Comparison of ENCODE assay signal across 14 cellular contexts in the genomic region with DNA sequence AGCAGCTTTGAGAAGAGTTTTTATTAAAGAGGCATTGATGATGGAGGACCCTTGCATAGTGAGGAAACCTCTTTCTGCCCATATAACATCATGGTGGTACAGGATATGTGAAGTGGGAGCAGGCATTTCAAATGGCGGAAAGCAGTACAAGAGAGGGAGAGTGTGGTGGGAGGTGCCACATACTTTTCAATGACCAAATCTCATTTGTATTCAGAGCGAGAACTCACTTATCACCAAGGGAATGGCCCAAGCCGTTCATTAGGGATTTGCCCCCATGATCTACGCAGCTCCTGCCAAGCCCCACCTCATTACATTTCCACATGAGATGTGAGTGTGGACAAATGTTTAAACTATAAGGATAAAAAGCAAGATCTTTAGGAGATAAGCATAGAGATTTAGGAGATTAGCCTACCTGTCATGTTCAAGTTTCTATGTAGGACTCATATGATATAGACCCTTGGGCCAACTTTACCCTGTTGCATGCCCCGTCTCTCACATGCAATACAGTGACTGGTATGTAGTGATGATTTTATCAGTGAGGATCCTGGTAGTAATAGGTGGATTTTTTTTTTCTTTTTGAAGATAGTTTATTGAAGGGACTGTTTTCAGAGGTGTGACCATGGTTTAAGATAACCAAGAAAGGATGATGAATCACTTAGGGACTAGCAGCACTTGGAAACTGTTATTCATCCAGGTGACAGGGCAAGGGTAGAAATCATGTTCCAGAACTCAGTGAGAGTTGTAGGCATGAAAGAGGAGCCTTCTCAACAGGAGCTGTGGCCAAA. TPM values are rescaled to one million over a fixed set of nuclear protein-coding genes. Genes with fewer than 3 reads are reported as not detected.
DNase-seq lines count a peak whose midpoint lies in the region; ATAC-seq and TF ChIP-seq lines count a peak whose summit lies in the region.
"Had no signal": no experiment of that assay in that cellular context is flagged by ENCODE, and none has a peak within 500 bp of the region (broad histone marks: within the 10 kb centered on the region; RNA-seq: fewer than 3 reads in every experiment).

No MANE protein-coding gene starts in this region.

- H2AFZ ChIP-seq in PC-9 (no peak overlapping the region), hepatocyte (no peak overlapping the region)

- H3K9me3 ChIP-seq in PC-9 (ENCODE audit: insufficient read depth, low read depth) (no peaks in the 10 kb centered on the region), hepatocyte (ENCODE audit: low read depth) (no peaks in the 10 kb centered on the region)
- H3K9me3 ChIP-seq: right lobe of liver had no signal

- H3K27ac Mint-ChIP-seq in stimulated activated naive CD8-positive, alpha-beta T cell treated with anti-CD3 and anti-CD28 coated beads, Interleukin-15, Interleukin-2, amounts not matched to agents 100 ng/mL and 50 ng/mL, for 24 hours: peak overlapping the region; percentile 88

- H3K4me3 Mint-ChIP-seq in stimulated activated naive CD8-positive, alpha-beta T cell treated with anti-CD3 and anti-CD28 coated beads, Interleukin-15, Interleukin-2, amounts not matched to agents 100 ng/mL and 50 ng/mL, for 24 hours: no peak overlapping the region

- no peaks in the 10 kb centered on the region for H3K9me3 Mint-ChIP-seq in stimulated activated naive CD8-positive, alpha-beta T cell treated with anti-CD3 and anti-CD28 coated beads, Interleukin-15, Interleukin-2, amounts not matched to agents 100 ng/mL and 50 ng/mL, for 24 hours

- H3K4me3 ChIP-seq in PC-9 (no peak overlapping the region), hepatocyte (no peak overlapping the region)
- H3K4me3 ChIP-seq: lung, right lobe of liver had no signal

- ATAC-seq in HG02763 (IDR thresholded peaks at IDR 0.05; ENCODE audit: unreplicated experiment): no peak
- no peak for ATAC-seq in GM21825 (IDR thresholded peaks at IDR 0.05; ENCODE audit: unreplicated experiment)
- ATAC-seq in HG03354 (IDR thresholded peaks at IDR 0.05; ENCODE audit: poor library complexity, severe bottlenecking, unreplicated experiment): no peak
- ATAC-seq: HepG2, right lobe of liver had no signal

- H3K79me2 ChIP-seq in PC-9 (ENCODE audit: low read depth): peaks cover 16% of the 10 kb centered on the region
- peaks cover 7% of the 10 kb centered on the region for H3K79me2 ChIP-seq in hepatocyte

- BruUV-seq in PC-9 (replicated peaks; lab: Mats Ljungman, UMichigan): no TSS peak

- POLR2A ChIA-PET in PC-9 (lab: Charles Lee; ENCODE audit: unreplicated experiment): no interaction called here

- H3K27ac ChIP-seq in PC-9 (peak overlapping the region; percentile 53), hepatocyte (peak overlapping the region; percentile 18)
- H3K27ac ChIP-seq: right lobe of liver had no signal

- H3K36me3 ChIP-seq in PC-9 (ENCODE audit: low read depth) (no peaks in the 10 kb centered on the region), hepatocyte (replicated peaks; ENCODE audit: insufficient read depth, low read depth) (no peaks in the 10 kb centered on the region)
- H3K36me3 ChIP-seq: right lobe of liver had no signal

- H3F3A ChIP-seq in PC-9 (ENCODE audit: insufficient read depth, low read depth): peaks cover 20% of the 10 kb centered on the region

- peaks cover 38% of the 10 kb centered on the region for H3K4me1 ChIP-seq in PC-9 (replicated peaks; ENCODE audit: insufficient read depth)
- peaks cover 22% of the 10 kb centered on the region for H3K4me1 ChIP-seq in hepatocyte (ENCODE audit: insufficient read depth)
- H3K4me1 ChIP-seq: right lobe of liver had no signal

- H3K9me2 ChIP-seq in PC-9 (ENCODE audit: insufficient read depth): no peaks in the 10 kb centered on the region
- no peaks in the 10 kb centered on the region for H3K9me2 ChIP-seq in hepatocyte (replicated peaks; ENCODE audit: insufficient read depth)

- H4K20me1 ChIP-seq in PC-9 (ENCODE audit: insufficient read depth) (no peaks in the 10 kb centered on the region), hepatocyte (ENCODE audit: insufficient read depth, poor library complexity, severe bottlenecking) (no peaks in the 10 kb centered on the region)

- H3K4me1 Mint-ChIP-seq in stimulated activated naive CD8-positive, alpha-beta T cell treated with anti-CD3 and anti-CD28 coated beads, Interleukin-15, Interleukin-2, amounts not matched to agents 100 ng/mL and 50 ng/mL, for 24 hours (ENCODE audit: low read depth): peaks cover 22% of the 10 kb centered on the region

- CTCF ChIA-PET in PC-9 (lab: Charles Lee): no interaction called here

- no peaks in the 10 kb centered on the region for H3K27me3 Mint-ChIP-seq in stimulated activated naive CD8-positive, alpha-beta T cell treated with anti-CD3 and anti-CD28 coated beads, Interleukin-15, Interleukin-2, amounts not matched to agents 100 ng/mL and 50 ng/mL, for 24 hours

- peaks cover 19% of the 10 kb centered on the region for H3K36me3 Mint-ChIP-seq in stimulated activated naive CD8-positive, alpha-beta T cell treated with anti-CD3 and anti-CD28 coated beads, Interleukin-15, Interleukin-2, amounts not matched to agents 100 ng/mL and 50 ng/mL, for 24 hours (ENCODE audit: low read depth)

- H3K27me3 ChIP-seq in PC-9 (ENCODE audit: insufficient read depth, low read depth) (no peaks in the 10 kb centered on the region), hepatocyte (no peaks in the 10 kb centered on the region)
- H3K27me3 ChIP-seq: right lobe of liver had no signal

- peak overlapping the region; percentile 40; the same call in 1 of the 2 replicates for H3K4me2 ChIP-seq in PC-9
- H3K4me2 ChIP-seq in hepatocyte: no peak overlapping the region

- intact Hi-C loops in PC-9 (cut with micrococcal nuclease; ENCODE audit: unreplicated experiment): no loop called here

- no peak for TF ChIP-seq CTCF in PC-9 (conservative IDR thresholded peaks at IDR 0.05)
- TF ChIP-seq CTCF in hepatocyte (IDR thresholded peaks at IDR 0.05; ENCODE audit: poor library complexity): no peak

- WGBS in hepatocyte (ENCODE audit: low lambda C conversion rate, missing lambda C conversion rate): 71% methylated on average over 5 of the region's 5 CpGs

- DNase-seq in stimulated activated CD4-positive, alpha-beta T cell treated with anti-CD3 and anti-CD28 coated beads, Interleukin-15, amount 100 ng/mL, for 24 hours: peak; percentile 28
- DNase-seq in stimulated activated CD4-positive, alpha-beta T cell treated with anti-CD3 and anti-CD28 coated beads, Interleukin-2, amount 100 ng/mL, for 48 hours: no peak
- DNase-seq in PC-9 (peak in 1 of 2 experiments; percentile 59), hepatocyte (ENCODE audit: low spot score) (no peak)
- DNase-seq: activated effector memory CD4-positive, alpha-beta T cell treated with anti-CD3 and anti-CD28 coated beads, Interleukin-2, amount 50 U/mL, for 16 hours; MM.1S; right lobe of liver; SHP77 had no signal

RNA-seq across cellular contexts. Expression of a gene that starts 38.3 kb away (rescaled TPM):
- total RNA-seq in PC-9 (2021): 12.7 and 14.8 TPM in 2 replicates
- total RNA-seq in hepatocyte: 3.5 and 4.3 TPM in 2 replicates
- polyA plus RNA-seq in hepatocyte: 10.6 and 12.4 TPM in 2 replicates
